26 cellular contexts compared by ENCODE assay signal in the genomic region with DNA sequence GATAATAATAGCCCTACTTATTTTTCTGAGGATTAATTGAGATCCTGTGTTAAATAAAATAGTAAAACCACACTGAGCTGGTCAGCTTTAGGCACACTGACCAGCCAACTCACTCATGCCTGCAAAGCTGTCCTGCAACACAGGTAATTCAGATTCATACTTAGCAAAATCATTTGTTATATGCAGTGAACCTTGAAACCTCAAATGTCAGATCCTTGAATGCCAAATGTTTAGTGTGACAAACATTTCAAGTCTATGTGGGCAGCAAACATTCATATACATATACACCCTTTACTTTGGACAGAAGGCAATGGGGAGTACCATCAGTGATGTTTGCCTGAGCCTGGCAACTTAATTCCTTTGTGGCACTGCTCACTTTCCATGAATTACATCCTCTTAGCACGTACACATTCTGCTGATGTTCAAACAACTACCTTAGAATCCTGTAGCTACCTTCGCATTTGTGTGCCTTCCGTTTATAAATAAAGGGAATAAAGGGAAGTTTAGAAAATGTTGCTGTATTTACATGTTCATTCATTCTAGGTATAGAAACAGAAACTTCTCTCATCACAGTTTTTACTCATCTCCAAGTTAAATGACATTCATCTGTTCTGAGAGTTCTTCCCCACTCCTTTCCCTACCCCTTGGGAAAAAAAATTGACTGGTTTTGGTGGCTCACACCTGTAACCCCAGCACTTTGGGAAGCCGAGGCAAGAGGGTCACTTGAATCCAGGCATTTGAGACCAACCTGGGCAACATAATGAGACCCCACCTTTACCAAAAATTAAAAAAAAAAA.
"Had no signal": no experiment of that assay in that cellular context is flagged by ENCODE, and none has a peak within 500 bp of the region (broad histone marks: within the 10 kb centered on the region; RNA-seq: fewer than 3 reads in every experiment).

No MANE protein-coding gene starts in this region.

- H3K27me3 Mint-ChIP-seq: activated CD4-positive, alpha-beta memory T cell treated with anti-CD3 and anti-CD28 coated beads, Interleukin-2, amount 10 ng/mL, durations not matched to agents 7 days and 5 days; activated CD8-positive, alpha-beta memory T cell treated with anti-CD3 and anti-CD28 coated beads, Interleukin-2, amount 10 ng/mL, durations not matched to agents 7 days and 5 days; stimulated activated naive CD8-positive, alpha-beta T cell treated with anti-CD3 and anti-CD28 coated beads, Interleukin-15, Interleukin-2, amounts not matched to agents 100 ng/mL and 50 ng/mL, for 24 hours had no signal

- H3K4me3 ChIP-seq: adrenal gland, esophagus muscularis mucosa, gastroesophageal sphincter, heart right ventricle, suprapubic skin, transverse colon, uterus had no signal

- DNase-seq: activated CD4-positive, alpha-beta memory T cell treated with anti-CD3 and anti-CD28 coated beads, Interleukin-2, amount 10 ng/mL, durations not matched to agents 7 days and 5 days; activated CD4-positive, alpha-beta T cell treated with anti-CD3 and anti-CD28 coated beads for 1 hour; activated CD8-positive, alpha-beta memory T cell treated with anti-CD3 and anti-CD28 coated beads, Interleukin-2, amount 10 ng/mL, durations not matched to agents 7 days and 5 days; activated effector memory CD4-positive, alpha-beta T cell treated with Interleukin-2 at 50 U/mL for 16 hours; activated naive CD4-positive, alpha-beta T cell treated with anti-CD3 and anti-CD28 coated beads, Interleukin-2, amount 50 U/mL, for 16 hours; activated T-cell treated with anti-CD3 and anti-CD28 coated beads, Interleukin-2, amount 50 U/mL, for 1 hour; adrenal gland; cerebellar nuclear complex; dermis blood vessel endothelial cell; effector memory CD4-positive, alpha-beta T cell; heart right ventricle; immature natural killer cell; kidney glomerular epithelial cell; left ventricle myocardium superior; nephron progenitor cell; nucleus accumbens; posterior cingulate gyrus; retina; stimulated activated CD8-positive, alpha-beta memory T cell treated with anti-CD3 and anti-CD28 coated beads, Interleukin-4, amount 100 ng/mL, for 48 hours; T-helper 2 cell; transverse colon; uterus had no signal

- H3K27ac Mint-ChIP-seq: activated CD4-positive, alpha-beta memory T cell treated with anti-CD3 and anti-CD28 coated beads, Interleukin-2, amount 10 ng/mL, durations not matched to agents 7 days and 5 days; activated CD8-positive, alpha-beta memory T cell treated with anti-CD3 and anti-CD28 coated beads, Interleukin-2, amount 10 ng/mL, durations not matched to agents 7 days and 5 days; nephron progenitor cell; stimulated activated naive CD8-positive, alpha-beta T cell treated with anti-CD3 and anti-CD28 coated beads, Interleukin-15, Interleukin-2, amounts not matched to agents 100 ng/mL and 50 ng/mL, for 24 hours had no signal

- H3K4me3 Mint-ChIP-seq: activated CD4-positive, alpha-beta memory T cell treated with anti-CD3 and anti-CD28 coated beads, Interleukin-2, amount 10 ng/mL, durations not matched to agents 7 days and 5 days; activated CD8-positive, alpha-beta memory T cell treated with anti-CD3 and anti-CD28 coated beads, Interleukin-2, amount 10 ng/mL, durations not matched to agents 7 days and 5 days; nephron progenitor cell; stimulated activated naive CD8-positive, alpha-beta T cell treated with anti-CD3 and anti-CD28 coated beads, Interleukin-15, Interleukin-2, amounts not matched to agents 100 ng/mL and 50 ng/mL, for 24 hours had no signal

- H3K9me3 Mint-ChIP-seq: immature natural killer cell had no signal

- ATAC-seq: activated CD8-positive, alpha-beta memory T cell treated with anti-CD3 and anti-CD28 coated beads, Interleukin-2, amount 10 ng/mL, durations not matched to agents 7 days and 5 days; gastroesophageal sphincter; heart right ventricle; left ventricle myocardium superior had no signal
